Comparison of ENCODE assay signal across 1 cellular context in genomic region chr7:134313543-134313942, GRCh38.
TF ChIP-seq lines count a peak whose summit lies in the region.

No MANE protein-coding gene starts in this region.

TF ChIP-seq in K562, 482 proteins besides CTCF, POLR2A, EP300 and RAD21 (continued from another document):
- TF ChIP-seq BRF2 (IDR thresholded peaks at IDR 0.05; ENCODE audit: borderline replicate concordance, insufficient read depth, insufficient read length) (no peak), ZNF197 (CRISPR knock-in tag; IDR thresholded peaks at IDR 0.05; ENCODE audit: low read depth) (no peak), ZNF507 (tag; conservative IDR thresholded peaks at IDR 0.05) (peak; percentile 89), NFIC (IDR thresholded peaks at IDR 0.05) (peak; percentile 46), ZNF263 (CRISPR knock-in tag; IDR thresholded peaks at IDR 0.05; ENCODE audit: borderline replicate concordance) (no peak), RBBP5 (IDR thresholded peaks at IDR 0.05; ENCODE audit: borderline replicate concordance, insufficient read depth, low read length, poor library complexity, severe bottlenecking) (no peak), KDM5B (IDR thresholded peaks at IDR 0.05; ENCODE audit: insufficient replicate concordance, low read depth, low read length) (no peak), ZFX (CRISPR knock-in tag; IDR thresholded peaks at IDR 0.05) (no peak), PCBP1 (IDR thresholded peaks at IDR 0.05; ENCODE audit: low read depth, low read length, poor library complexity, severe bottlenecking) (no peak), ZNF695 (CRISPR knock-in tag; IDR thresholded peaks at IDR 0.05) (no peak), PRDM10 (IDR thresholded peaks at IDR 0.05; ENCODE audit: partially characterized antibody) (no peak), NR2F6 (CRISPR knock-in tag; IDR thresholded peaks at IDR 0.05) (no peak), ZNF354B (CRISPR knock-in tag; IDR thresholded peaks at IDR 0.05) (0 out of 2 replicates have a peak, but pooled peaks have one; percentile 51), ZNF41 (CRISPR knock-in tag; conservative IDR thresholded peaks at IDR 0.05) (no peak), TAF1 (IDR thresholded peaks at IDR 0.05; ENCODE audit: control insufficient read depth, extremely low read depth, insufficient read depth, low read length, severe bottlenecking) (no peak), PBX2 (CRISPR knock-in tag; IDR thresholded peaks at IDR 0.05; ENCODE audit: low read depth) (no peak), PBX2 (tag; conservative IDR thresholded peaks at IDR 0.05; ENCODE audit: low read depth) (no peak)
TF ChIP-seq in K562: peak in this region for 3.
